In genomic region chr15:99909914-99910313, GRCh38 we compare ENCODE assay signal across 12 cellular contexts.
DNase-seq lines count a peak whose midpoint lies in the region; ATAC-seq and TF ChIP-seq lines count a peak whose summit lies in the region.
"Had no signal": no experiment of that assay in that cellular context is flagged by ENCODE, and none has a peak within 500 bp of the region (broad histone marks: within the 10 kb centered on the region; RNA-seq: fewer than 3 reads in every experiment).

No MANE protein-coding gene starts in this region.

- H3K9me3 Mint-ChIP-seq in activated CD4-positive, alpha-beta T cell treated with anti-CD3 and anti-CD28 coated beads, Interleukin-2, amount 10 ng/mL, durations not matched to agents 24 days and 14 days, result no peaks in the 10 kb centered on the region
- H3K9me3 Mint-ChIP-seq: activated T-helper 2 cell treated with anti-CD3 and anti-CD28 coated beads, Interferon-gamma antibody, Interleukin-2, Interleukin-4, amounts not matched to agents 10 μg/mL and 5 μg/mL and 100 μg/mL, durations not matched to agents 14 hours and 24 hours and 36 hours had no signal

- H3K36me3 ChIP-seq in mucosa of descending colon (ENCODE audit: low read depth), result no peaks in the 10 kb centered on the region
- H3K36me3 ChIP-seq: SJCRH30 had no signal

- peaks cover 2% of the 10 kb centered on the region for H3K4me1 Mint-ChIP-seq in activated CD4-positive, alpha-beta T cell treated with anti-CD3 and anti-CD28 coated beads, Interleukin-2, amount 10 ng/mL, durations not matched to agents 24 days and 14 days

- no peak overlapping the region for H3K4me3 ChIP-seq in NB4 (ENCODE audit: low read depth, low read length)
- no peak overlapping the region for H3K4me3 ChIP-seq in mucosa of descending colon
- H3K4me3 ChIP-seq: SJCRH30 had no signal

- H3K9me3 ChIP-seq in mucosa of descending colon, result no peaks in the 10 kb centered on the region
- H3K9me3 ChIP-seq: SJCRH30 had no signal

- no peaks in the 10 kb centered on the region for H3K4me1 ChIP-seq in mucosa of descending colon (ENCODE audit: low read depth)
- H3K4me1 ChIP-seq: SJCRH30 had no signal

- TF ChIP-seq CTCF in NB4 (IDR thresholded peaks at IDR 0.05; ENCODE audit: low read depth, low read length) (peak; percentile 40), mucosa of descending colon (IDR thresholded peaks at IDR 0.05) (no peak)

- TF ChIP-seq POLR2A in NB4 (IDR thresholded peaks at IDR 0.05; ENCODE audit: extremely low read depth, insufficient read length), result no peak

- ATAC-seq in mucosa of descending colon (no peak), HG02623 (IDR thresholded peaks at IDR 0.05; ENCODE audit: unreplicated experiment) (no peak)
- ATAC-seq: esophagus mucosa had no signal

- H3K4me3 Mint-ChIP-seq in activated CD4-positive, alpha-beta T cell treated with anti-CD3 and anti-CD28 coated beads, Interleukin-2, amount 10 ng/mL, durations not matched to agents 24 days and 14 days, result no peak overlapping the region
- H3K4me3 Mint-ChIP-seq: CD4-positive, CD25-positive, alpha-beta regulatory T cell had no signal

- H3K36me3 Mint-ChIP-seq in activated CD4-positive, alpha-beta T cell treated with anti-CD3 and anti-CD28 coated beads, Interleukin-2, amount 10 ng/mL, durations not matched to agents 24 days and 14 days (ENCODE audit: low read depth), result no peaks in the 10 kb centered on the region
- H3K36me3 Mint-ChIP-seq: CD4-positive, CD25-positive, alpha-beta regulatory T cell had no signal

- H3K27me3 Mint-ChIP-seq in activated CD4-positive, alpha-beta T cell treated with anti-CD3 and anti-CD28 coated beads, Interleukin-2, amount 10 ng/mL, durations not matched to agents 24 days and 14 days, result no peaks in the 10 kb centered on the region

- DNase-seq in activated CD4-positive, alpha-beta T cell treated with anti-CD3 and anti-CD28 coated beads, Interleukin-2, amount 10 ng/mL, durations not matched to agents 24 days and 14 days, result no peak
- DNase-seq in activated CD4-positive, alpha-beta T cell treated with anti-CD3 and anti-CD28 coated beads for 48 hours, result no peak
- DNase-seq in NB4 (ENCODE audit: low read depth), result peak; percentile 50
- DNase-seq in cerebellar cortex (ENCODE audit: low spot score), result peak; percentile 18
- DNase-seq in retina, result peak; percentile 55
- DNase-seq in mucosa of descending colon, result no peak
- DNase-seq in GM19238 (ENCODE audit: insufficient read length, low spot score), result no peak
- DNase-seq: CD4-positive, CD25-positive, alpha-beta regulatory T cell had no signal

- H3K27ac Mint-ChIP-seq in activated CD4-positive, alpha-beta T cell treated with anti-CD3 and anti-CD28 coated beads, Interleukin-2, amount 10 ng/mL, durations not matched to agents 24 days and 14 days, result peak overlapping the region; percentile 9
- H3K27ac Mint-ChIP-seq: activated T-helper 2 cell treated with anti-CD3 and anti-CD28 coated beads, Interferon-gamma antibody, Interleukin-2, Interleukin-4, amounts not matched to agents 10 μg/mL and 5 μg/mL and 100 μg/mL, durations not matched to agents 14 hours and 24 hours and 36 hours; CD4-positive, CD25-positive, alpha-beta regulatory T cell had no signal

- intact Hi-C loops in activated CD4-positive, alpha-beta T cell treated with anti-CD3 and anti-CD28 coated beads, Interleukin-2, amount 10 ng/mL, durations not matched to agents 24 days and 14 days (cut with micrococcal nuclease), result no loop called here
- intact Hi-C loops in mucosa of descending colon (cut with DNase I, micrococcal nuclease), result no loop called here

Comparison
In these comparisons a context has a peak if more than half of its experiments do, and no peak if none do; other contexts are left out.
1. DNase-seq: peak in NB4 (single experiment), cerebellar cortex (single experiment) and retina (single experiment); none in activated CD4-positive, alpha-beta T cell treated with anti-CD3 and anti-CD28 coated beads, Interleukin-2, amount 10 ng/mL, durations not matched to agents 24 days and 14 days (single experiment), activated CD4-positive, alpha-beta T cell treated with anti-CD3 and anti-CD28 coated beads for 48 hours (single experiment), mucosa of descending colon (0 of 3) and GM19238 (single experiment).